Comparison of ENCODE assay signal across 8 cellular contexts in genomic region chr1:174022080-174022975, GRCh38. TPM values are rescaled to one million over a fixed set of nuclear protein-coding genes. Genes with fewer than 3 reads are reported as not detected.
DNase-seq lines count a peak whose midpoint lies in the region; ATAC-seq and TF ChIP-seq lines count a peak whose summit lies in the region.

RC3H1 (minus strand) TSS chr1:174022357; CDS start chr1:173992985, 29,372 bp downstream.

- no peaks in the 10 kb centered on the region for H3K9me3 Mint-ChIP-seq in naive B cell
- H3K9me3 Mint-ChIP-seq in stimulated activated memory B cell treated with anti-CD40 and anti-IgM and Interleukin-4, amounts not matched to agents 10 μg/mL and 1 μg/mL and 100 μg/mL, for 72 hours, result no peaks in the 10 kb centered on the region

- no peaks in the 10 kb centered on the region for H3K27me3 ChIP-seq in esophagus squamous epithelium

- peak within 1 kb of the TSS; percentile 91 to 99 (median 97) for H3K4me3 Mint-ChIP-seq in naive B cell
- peak within 1 kb of the TSS; percentile 95 for H3K4me3 Mint-ChIP-seq in stimulated activated memory B cell treated with anti-CD40 and anti-IgM and Interleukin-4, amounts not matched to agents 10 μg/mL and 1 μg/mL and 100 μg/mL, for 72 hours

- peak within 1 kb of the TSS; percentile 92 to 100 (median 98) for H3K27ac Mint-ChIP-seq in naive B cell
- peak within 1 kb of the TSS; percentile 94 for H3K27ac Mint-ChIP-seq in stimulated activated memory B cell treated with anti-CD40 and anti-IgM and Interleukin-4, amounts not matched to agents 10 μg/mL and 1 μg/mL and 100 μg/mL, for 72 hours

- no peaks in the 10 kb centered on the region for H3K9me3 ChIP-seq in esophagus squamous epithelium

- peak within 1 kb of the TSS; percentile 94 to 98 (median 96) for H3K27ac ChIP-seq in esophagus squamous epithelium

- no peaks in the 10 kb centered on the region for H3K36me3 ChIP-seq in esophagus squamous epithelium

- ATAC-seq in GM21723 (IDR thresholded peaks at IDR 0.05; ENCODE audit: unreplicated experiment) (peak; percentile 88), naive B cell (ENCODE audit: low read depth in 2 of 2) (peak; percentile 88 to 89)
- peak; percentile 96 for ATAC-seq in stimulated activated memory B cell treated with anti-CD40 and anti-IgM and Interleukin-4, amounts not matched to agents 10 μg/mL and 1 μg/mL and 100 μg/mL, for 72 hours

- TF ChIP-seq POLR2A in esophagus squamous epithelium (IDR thresholded peaks at IDR 0.05), result peak in 3 of 4 donors; percentile 85 to 94 (median 86)

- peak in 1 of 6 experiments; percentile 9 for TF ChIP-seq CTCF in esophagus squamous epithelium (IDR thresholded peaks at IDR 0.05)

- peak; percentile 63 for DNase-seq in DMS79 (lab: John Stamatoyannopoulos, UW)
- DNase-seq in KG1 (lab: John Stamatoyannopoulos, UW), result peak; percentile 57
- peak; percentile 83 for DNase-seq in RPMI7951 (ENCODE audit: low read depth)
- peak; percentile 85 for DNase-seq in activated T-helper 1 cell treated with Interleukin-2 at 50 U/mL for 16 hours (ENCODE audit: low read depth)
- peak; percentile 62 for DNase-seq in esophagus squamous epithelium (lab: John Stamatoyannopoulos, UW)
- peak; percentile 85 for DNase-seq in naive B cell

- peaks cover 27 to 41% (median 32%) of the 10 kb centered on the region in 3 donors for H3K4me1 Mint-ChIP-seq in naive B cell
- H3K4me1 Mint-ChIP-seq in stimulated activated memory B cell treated with anti-CD40 and anti-IgM and Interleukin-4, amounts not matched to agents 10 μg/mL and 1 μg/mL and 100 μg/mL, for 72 hours, result peaks cover 27% of the 10 kb centered on the region

- peaks cover 20 to 55% (median 30%) of the 10 kb centered on the region in 3 donors for H3K4me1 ChIP-seq in esophagus squamous epithelium

- no peaks in the 10 kb centered on the region for H3K27me3 Mint-ChIP-seq in naive B cell
- no peaks in the 10 kb centered on the region for H3K27me3 Mint-ChIP-seq in stimulated activated memory B cell treated with anti-CD40 and anti-IgM and Interleukin-4, amounts not matched to agents 10 μg/mL and 1 μg/mL and 100 μg/mL, for 72 hours

- peaks cover 0 to 12% of the 10 kb centered on the region in 2 donors for H3K36me3 Mint-ChIP-seq in naive B cell
- peaks cover 6% of the 10 kb centered on the region for H3K36me3 Mint-ChIP-seq in stimulated activated memory B cell treated with anti-CD40 and anti-IgM and Interleukin-4, amounts not matched to agents 10 μg/mL and 1 μg/mL and 100 μg/mL, for 72 hours

- H3K4me3 ChIP-seq in esophagus squamous epithelium, result peak within 1 kb of the TSS; percentile 71 to 94 (median 90)

- WGBS in esophagus squamous epithelium, 2 donors, result 0 to 2% methylated on average over 24 to 38 of the region's 78 CpGs

- intact Hi-C loops in esophagus squamous epithelium (cut with DNase I), result no loop called here

RNA-seq across cellular contexts. Expression of gene RC3H1, which starts in this region (rescaled TPM):
- 10.5 and 11.4 TPM in 2 replicates for total RNA-seq in RPMI7951 (2014; rRNA removed; shearing (Covaris generic))
- total RNA-seq in esophagus squamous epithelium, result 10 to 100 TPM; 19.6 to 31.9 (median 28.0) TPM
- polyA plus RNA-seq in naive B cell (ENCODE audit: low read depth in 6 of 6), result 10 to 100 TPM in 2 of 6 donors, 1 to 10 TPM in 4; 4.0 to 13.5 (median 9.3) TPM

Comparison
In these comparisons a context has a peak if more than half of its experiments do, and no peak if none do; other contexts are left out.
1. Peak in every context shown above with its lines: DNase-seq, ATAC-seq, H3K4me3 ChIP-seq and H3K27ac ChIP-seq.